Comparison of ENCODE assay signal across 12 cellular contexts in the genomic region with DNA sequence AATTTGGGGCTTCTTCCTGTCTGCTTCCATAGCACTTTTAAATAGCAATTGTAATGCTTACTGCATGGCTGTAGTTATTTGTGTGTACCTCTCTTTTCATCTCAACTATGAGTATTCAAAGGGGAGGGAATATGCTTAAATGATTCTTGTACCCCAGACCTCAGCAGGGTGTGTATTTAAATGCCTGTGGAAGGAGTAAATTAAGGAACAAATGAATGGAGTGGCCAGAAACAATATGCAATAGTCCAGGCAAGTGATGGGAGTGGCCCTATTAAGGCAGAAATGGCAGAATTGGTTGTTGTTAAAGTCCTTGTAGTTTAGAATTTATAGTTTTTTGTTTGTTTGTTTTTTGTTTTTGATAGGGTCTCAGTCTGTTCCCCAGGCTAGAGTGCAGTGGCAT. TPM values are rescaled to one million over a fixed set of nuclear protein-coding genes. Genes with fewer than 3 reads are reported as not detected.
DNase-seq lines count a peak whose midpoint lies in the region; ATAC-seq and TF ChIP-seq lines count a peak whose summit lies in the region.
"Had no signal": no experiment of that assay in that cellular context is flagged by ENCODE, and none has a peak within 500 bp of the region (broad histone marks: within the 10 kb centered on the region; RNA-seq: fewer than 3 reads in every experiment).

No MANE protein-coding gene starts in this region.

- H3K27me3 ChIP-seq in GM23338 (ENCODE audit: insufficient read depth) = no peaks in the 10 kb centered on the region

- H3K4me3 Mint-ChIP-seq in CD14-positive monocyte (peak overlapping the region in 1 of 2 donors; percentile 41), GM23338 (peak overlapping the region; percentile 99), naive B cell (peak overlapping the region in 5 of 8 donors; percentile 97 to 100 (median 97))
- H3K4me3 Mint-ChIP-seq in activated T-helper 1 cell treated with anti-CD3 and anti-CD28 coated beads, Interleukin-12 subunit alpha, Interleukin-12 subunit beta, Interleukin-2, Interleukin-4 antibody, amounts not matched to agents 30 ng/mL and 10 ng/mL and 1 ng/mL, durations not matched to agents 14 hours and 24 hours and 36 hours = peak overlapping the region; percentile 92

- no peaks in the 10 kb centered on the region for H3K36me3 ChIP-seq in GM23338 (ENCODE audit: insufficient read depth)

- H3K27ac ChIP-seq in GM23338 (ENCODE audit: low read depth) = peak overlapping the region; percentile 26; the same call in 1 of the 2 replicates
- H3K27ac ChIP-seq: coronary artery had no signal

- peak overlapping the region; percentile 53 for H3K4me3 ChIP-seq in GM23338

- H3K79me2 ChIP-seq in GM23338 (replicated peaks; ENCODE audit: insufficient read depth) = no peaks in the 10 kb centered on the region; the same call in 1 of the 2 replicates

- peaks cover 38% of the 10 kb centered on the region for H3K4me1 Mint-ChIP-seq in CD14-positive monocyte
- peaks cover 19% of the 10 kb centered on the region for H3K4me1 Mint-ChIP-seq in GM23338
- H3K4me1 Mint-ChIP-seq in activated T-helper 1 cell treated with anti-CD3 and anti-CD28 coated beads, Interleukin-12 subunit alpha, Interleukin-12 subunit beta, Interleukin-2, Interleukin-4 antibody, amounts not matched to agents 30 ng/mL and 10 ng/mL and 1 ng/mL, durations not matched to agents 14 hours and 24 hours and 36 hours (ENCODE audit: low read depth) = peaks cover 34% of the 10 kb centered on the region
- peaks cover 14 to 46% (median 15%) of the 10 kb centered on the region in 3 donors for H3K4me1 Mint-ChIP-seq in naive B cell

- H3K36me3 Mint-ChIP-seq in CD14-positive monocyte = peaks cover 6 to 7% of the 10 kb centered on the region in 2 donors
- H3K36me3 Mint-ChIP-seq in GM23338 (ENCODE audit: low read depth) = peaks cover 3% of the 10 kb centered on the region; the same call in 2 of the 3 replicates
- H3K36me3 Mint-ChIP-seq in activated T-helper 1 cell treated with anti-CD3 and anti-CD28 coated beads, Interleukin-12 subunit alpha, Interleukin-12 subunit beta, Interleukin-2, Interleukin-4 antibody, amounts not matched to agents 30 ng/mL and 10 ng/mL and 1 ng/mL, durations not matched to agents 14 hours and 24 hours and 36 hours (ENCODE audit: low read depth) = peaks cover under 1% of the 10 kb centered on the region
- no peaks in the 10 kb centered on the region for H3K36me3 Mint-ChIP-seq in naive B cell

- H3K27ac Mint-ChIP-seq in CD14-positive monocyte (peak overlapping the region in 4 of 7 donors; percentile 19 to 98 (median 96)), GM23338 (no peak overlapping the region), naive B cell (peak overlapping the region in 1 of 6 donors; percentile 69)
- no peak overlapping the region for H3K27ac Mint-ChIP-seq in activated T-helper 1 cell treated with anti-CD3 and anti-CD28 coated beads, Interleukin-12 subunit alpha, Interleukin-12 subunit beta, Interleukin-2, Interleukin-4 antibody, amounts not matched to agents 30 ng/mL and 10 ng/mL and 1 ng/mL, durations not matched to agents 14 hours and 24 hours and 36 hours

- H3K4me1 ChIP-seq in GM23338 (ENCODE audit: insufficient read depth) = peaks cover 13% of the 10 kb centered on the region

- no peaks in the 10 kb centered on the region for H3K27me3 Mint-ChIP-seq in CD14-positive monocyte (ENCODE audit: low read depth in 3 of 3)
- peaks cover 17% of the 10 kb centered on the region for H3K27me3 Mint-ChIP-seq in GM23338 (ENCODE audit: insufficient read depth, low read depth, poor library complexity)
- no peaks in the 10 kb centered on the region for H3K27me3 Mint-ChIP-seq in activated T-helper 1 cell treated with anti-CD3 and anti-CD28 coated beads, Interleukin-12 subunit alpha, Interleukin-12 subunit beta, Interleukin-2, Interleukin-4 antibody, amounts not matched to agents 30 ng/mL and 10 ng/mL and 1 ng/mL, durations not matched to agents 14 hours and 24 hours and 36 hours (ENCODE audit: insufficient read depth)
- H3K27me3 Mint-ChIP-seq in naive B cell = no peaks in the 10 kb centered on the region
- H3K27me3 Mint-ChIP-seq: stimulated activated naive B cell treated with anti-CD40 and anti-IgM and Interleukin-4, amounts not matched to agents 10 μg/mL and 1 μg/mL and 100 μg/mL, for 72 hours had no signal

- H2AFZ ChIP-seq in GM23338 = no peak overlapping the region; the same call in 1 of the 2 replicates

- no peak for DNase-seq in CD14-positive monocyte (ENCODE audit: low spot score)
- DNase-seq in GM23338 (ENCODE audit: low spot score) = no peak
- DNase-seq in activated T-helper 1 cell treated with anti-CD3 and anti-CD28 coated beads, Interleukin-12 subunit alpha, Interleukin-12 subunit beta, Interleukin-2, Interleukin-4 antibody, amounts not matched to agents 30 ng/mL and 10 ng/mL and 1 ng/mL, durations not matched to agents 14 hours and 24 hours and 36 hours (ENCODE audit: low spot score) = no peak
- no peak for DNase-seq in naive B cell
- no peak for DNase-seq in NCI-H1105 (lab: John Stamatoyannopoulos, UW)
- no peak for DNase-seq in Ammon's horn (ENCODE audit: low spot score)
- no peak for DNase-seq in EL
- no peak for DNase-seq in NCI-H1694 treated with DMSO at 0.1 percent for 48 hours (lab: John Stamatoyannopoulos, UW)
- DNase-seq: activated gamma-delta T cell treated with Interleukin-2 at 50 U/mL for 16 hours; islet precursor cell; stimulated activated naive B cell treated with anti-CD40 and anti-IgM and Interleukin-4, amounts not matched to agents 10 μg/mL and 1 μg/mL and 100 μg/mL, for 72 hours had no signal

- intact Hi-C loops in CD14-positive monocyte (cut with micrococcal nuclease) = no loop called here
- intact Hi-C loops in activated T-helper 1 cell treated with anti-CD3 and anti-CD28 coated beads, Interleukin-12 subunit alpha, Interleukin-12 subunit beta, Interleukin-2, Interleukin-4 antibody, amounts not matched to agents 30 ng/mL and 10 ng/mL and 1 ng/mL, durations not matched to agents 14 hours and 24 hours and 36 hours (cut with micrococcal nuclease) = no loop called here

- peak overlapping the region; percentile 85 for H3K4me2 ChIP-seq in GM23338

- H3K9me2 ChIP-seq in GM23338 (ENCODE audit: insufficient read depth) = no peaks in the 10 kb centered on the region

- TF ChIP-seq CTCF in CD14-positive monocyte (IDR thresholded peaks at IDR 0.05) (no peak), GM23338 (conservative IDR thresholded peaks at IDR 0.05; ENCODE audit: low read depth in 2 of 2) (no peak)

- ATAC-seq in GM23338 = no peak
- no peak for ATAC-seq in naive B cell (ENCODE audit: low read depth in 2 of 2)

- H3K9me3 Mint-ChIP-seq in CD14-positive monocyte (peaks cover 0 to 2% (median 0%) of the 10 kb centered on the region in 7 donors), GM23338 (no peaks in the 10 kb centered on the region), naive B cell (no peaks in the 10 kb centered on the region)
- H3K9me3 Mint-ChIP-seq in activated T-helper 1 cell treated with anti-CD3 and anti-CD28 coated beads, Interleukin-12 subunit alpha, Interleukin-12 subunit beta, Interleukin-2, Interleukin-4 antibody, amounts not matched to agents 30 ng/mL and 10 ng/mL and 1 ng/mL, durations not matched to agents 14 hours and 24 hours and 36 hours = no peaks in the 10 kb centered on the region
- H3K9me3 Mint-ChIP-seq: stimulated activated naive B cell treated with anti-CD40 and anti-IgM and Interleukin-4, amounts not matched to agents 10 μg/mL and 1 μg/mL and 100 μg/mL, for 72 hours had no signal

- H3F3A ChIP-seq in GM23338 (replicated peaks; ENCODE audit: low read depth) = no peaks in the 10 kb centered on the region

- H4K20me1 ChIP-seq in GM23338 (replicated peaks; ENCODE audit: insufficient read depth) = no peaks in the 10 kb centered on the region

TF ChIP-seq in GM23338, 12 proteins besides CTCF, POLR2A, EP300 and RAD21 (continues in another document):
- TF ChIP-seq, protein P1, sequence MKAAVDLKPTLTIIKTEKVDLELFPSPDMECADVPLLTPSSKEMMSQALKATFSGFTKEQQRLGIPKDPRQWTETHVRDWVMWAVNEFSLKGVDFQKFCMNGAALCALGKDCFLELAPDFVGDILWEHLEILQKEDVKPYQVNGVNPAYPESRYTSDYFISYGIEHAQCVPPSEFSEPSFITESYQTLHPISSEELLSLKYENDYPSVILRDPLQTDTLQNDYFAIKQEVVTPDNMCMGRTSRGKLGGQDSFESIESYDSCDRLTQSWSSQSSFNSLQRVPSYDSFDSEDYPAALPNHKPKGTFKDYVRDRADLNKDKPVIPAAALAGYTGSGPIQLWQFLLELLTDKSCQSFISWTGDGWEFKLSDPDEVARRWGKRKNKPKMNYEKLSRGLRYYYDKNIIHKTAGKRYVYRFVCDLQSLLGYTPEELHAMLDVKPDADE (IDR thresholded peaks at IDR 0.05) = no peak
- no peak for TF ChIP-seq NANOG (IDR thresholded peaks at IDR 0.05; ENCODE audit: borderline replicate concordance)
- no peak for TF ChIP-seq ZNF114 (CRISPR knock-in tag; IDR thresholded peaks at IDR 0.05)
- TF ChIP-seq EZH2 (IDR thresholded peaks at IDR 0.05; ENCODE audit: low read depth, unreplicated experiment) = no peak
- TF ChIP-seq JUNB (IDR thresholded peaks at IDR 0.05; ENCODE audit: unreplicated experiment) = no peak

RNA-seq across cellular contexts. Expression of a gene that starts 1.5 kb away (rescaled TPM):
- polyA plus RNA-seq in CD14-positive monocyte (10 to 100 TPM in 1 of 2 donors, 1 to 10 TPM in 1; 9.4 to 11.6 TPM), GM23338 (2016; fragmentation: Nextera tagmentation; extraction: Ambion mirVana) (6.3 and 15.7 TPM in 2 replicates), naive B cell (ENCODE audit: low read depth in 6 of 6) (10 to 100 TPM; 27.4 to 37.2 (median 31.8) TPM)
- 19.7 and 29.1 TPM in 2 replicates for total RNA-seq in GM23338 (2014; rRNA removed; shearing (Covaris generic))
- 25.9 and 26.1 TPM in 2 replicates for total RNA-seq in activated T-helper 1 cell treated with anti-CD3 and anti-CD28 coated beads, Interleukin-12 subunit alpha, Interleukin-12 subunit beta, Interleukin-2, Interleukin-4 antibody, amounts not matched to agents 30 ng/mL and 10 ng/mL and 1 ng/mL, durations not matched to agents 14 hours and 24 hours and 36 hours

RNA-seq across cellular contexts. Expression of a gene that starts 4.7 kb away (rescaled TPM):
- polyA plus RNA-seq in CD14-positive monocyte (1 to 10 TPM; 1.0 to 2.3 TPM), GM23338 (2016; fragmentation: Nextera tagmentation; extraction: Ambion mirVana) (5.2 and 5.6 TPM in 2 replicates), naive B cell (ENCODE audit: low read depth in 6 of 6) (1 to 10 TPM in 5 of 6 donors, under 1 TPM in 1; 0.09 to 6.2 (median 2.7) TPM)
- 29.2 and 36.0 TPM in 2 replicates for total RNA-seq in GM23338 (2014; rRNA removed; shearing (Covaris generic))
- total RNA-seq in activated T-helper 1 cell treated with anti-CD3 and anti-CD28 coated beads, Interleukin-12 subunit alpha, Interleukin-12 subunit beta, Interleukin-2, Interleukin-4 antibody, amounts not matched to agents 30 ng/mL and 10 ng/mL and 1 ng/mL, durations not matched to agents 14 hours and 24 hours and 36 hours = 15.2 and 20.0 TPM in 2 replicates

Comparison
In these comparisons a context has a peak if more than half of its experiments do, and no peak if none do; other contexts are left out.
1. H3K27ac Mint-ChIP-seq: peak in CD14-positive monocyte (4 of 7); none in GM23338 (single experiment) and activated T-helper 1 cell treated with anti-CD3 and anti-CD28 coated beads, Interleukin-12 subunit alpha, Interleukin-12 subunit beta, Interleukin-2, Interleukin-4 antibody, amounts not matched to agents 30 ng/mL and 10 ng/mL and 1 ng/mL, durations not matched to agents 14 hours and 24 hours and 36 hours (single experiment).